Comparison of ENCODE assay signal across 31 cellular contexts in the genomic region with DNA sequence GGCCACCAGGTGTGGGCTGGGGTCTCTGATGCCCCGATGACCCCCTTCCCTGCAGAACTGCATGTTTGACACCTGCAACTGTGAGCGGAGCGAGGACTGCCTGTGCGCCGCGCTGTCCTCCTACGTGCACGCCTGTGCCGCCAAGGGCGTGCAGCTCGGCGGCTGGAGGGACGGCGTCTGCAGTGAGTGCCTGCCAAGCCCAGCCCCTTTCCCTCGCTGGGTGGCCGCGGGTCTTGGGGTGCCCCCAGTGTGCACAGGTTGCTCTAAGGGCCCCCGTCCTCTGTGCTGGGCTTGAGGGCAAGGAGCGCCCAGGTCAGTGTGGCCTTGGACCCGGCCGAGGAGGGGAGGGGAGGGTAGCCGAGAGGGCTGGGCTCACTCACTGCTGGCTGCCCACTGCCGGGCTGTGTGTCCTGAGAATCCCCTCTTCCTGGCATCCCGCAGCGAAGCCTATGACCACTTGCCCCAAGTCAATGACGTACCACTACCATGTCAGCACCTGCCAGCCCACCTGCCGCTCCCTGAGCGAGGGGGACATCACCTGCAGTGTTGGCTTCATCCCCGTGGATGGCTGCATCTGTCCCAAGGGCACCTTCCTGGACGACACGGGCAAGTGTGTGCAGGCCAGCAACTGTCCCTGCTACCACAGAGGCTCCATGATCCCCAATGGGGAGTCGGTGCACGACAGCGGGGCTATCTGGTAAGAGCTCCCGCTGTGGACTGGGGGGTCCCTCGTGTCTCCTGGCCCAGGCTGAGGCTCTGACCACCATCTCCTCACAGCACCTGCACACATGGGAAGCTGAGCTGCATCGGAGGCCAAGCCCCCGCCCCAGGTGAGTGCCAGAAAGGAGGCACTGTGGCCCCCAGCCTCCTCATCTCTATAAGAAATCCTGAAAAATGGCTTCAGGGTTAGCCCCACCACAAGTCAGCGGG. TPM values are rescaled to one million over a fixed set of nuclear protein-coding genes. Genes with fewer than 3 reads are reported as not detected.
"Had no signal": no experiment of that assay in that cellular context is flagged by ENCODE, and none has a peak within 500 bp of the region (broad histone marks: within the 10 kb centered on the region; RNA-seq: fewer than 3 reads in every experiment).

No MANE protein-coding gene starts in this region.

- H3K27me3 ChIP-seq: thyroid gland had no signal

- H3K36me3 ChIP-seq: esophagus squamous epithelium, prostate gland, thyroid gland had no signal

- DNase-seq: cerebellar nuclear complex; cortex of kidney; effector memory CD8-positive, alpha-beta T cell; erythroblast; esophagus squamous epithelium; left colon; naive B cell; stimulated activated CD4-positive, alpha-beta T cell treated with anti-CD3 and anti-CD28 coated beads, Interleukin-2, amount 100 ng/mL, for 24 hours; stimulated activated CD4-positive, alpha-beta T cell treated with anti-CD3 and anti-CD28 coated beads, Interleukin-4, amount 100 ng/mL, for 24 hours; stimulated activated naive CD4-positive, alpha-beta T cell treated with Interleukin-2 at 50 U/mL for 16 hours; stomach; thyroid gland had no signal

- H3K9me3 ChIP-seq: esophagus squamous epithelium, mucosa of descending colon, prostate gland, stomach, thyroid gland had no signal

- H3K4me1 ChIP-seq: esophagus squamous epithelium, parathyroid adenoma, prostate gland, stomach, thyroid gland had no signal

- H3K4me3 ChIP-seq: esophagus squamous epithelium, lung, mucosa of descending colon, prostate gland, stomach, thyroid gland had no signal

- ATAC-seq: effector memory CD8-positive, alpha-beta T cell; left colon; mucosa of descending colon; sciatic nerve; stimulated activated effector memory CD8-positive, alpha-beta T cell treated with anti-CD3 and anti-CD28 coated beads, Interleukin-12 subunit alpha, Interleukin-12 subunit beta, amount 100 ng/mL, for 72 hours had no signal

- H3K27ac ChIP-seq: esophagus squamous epithelium, parathyroid adenoma, prostate gland, stomach, thyroid gland had no signal

RNA-seq across cellular contexts. Expression of gene MUC5AC, which starts 17.0 kb away (rescaled TPM):
- total RNA-seq: dermis microvascular lymphatic vessel endothelial cell; frontal cortex; kidney epithelial cell; liver; mesothelial cell of epicardium; natural killer cell treated with Interleukin-12 subunit alpha and Interleukin-12 subunit beta and Interleukin-15 and Interleukin-18, amount 100 ng/mL, for 72 hours; neural crest cell; osteoblast; renal cortical epithelial cell; subcutaneous adipose tissue; thyroid gland; urinary bladder had no signal
- polyA plus RNA-seq: liver, urinary bladder had no signal

RNA-seq across cellular contexts. Expression of gene MUC5B, which starts 48.2 kb away (rescaled TPM):
- total RNA-seq: dermis microvascular lymphatic vessel endothelial cell; frontal cortex; kidney epithelial cell; mesothelial cell of epicardium; natural killer cell treated with Interleukin-12 subunit alpha and Interleukin-12 subunit beta and Interleukin-15 and Interleukin-18, amount 100 ng/mL, for 72 hours; osteoblast; renal cortical epithelial cell; skeletal muscle tissue; subcutaneous adipose tissue; temporal lobe; thyroid gland; urinary bladder had no signal
- polyA plus RNA-seq: urinary bladder had no signal
